ENCODE assay signal across 8 cellular contexts in the genomic region with DNA sequence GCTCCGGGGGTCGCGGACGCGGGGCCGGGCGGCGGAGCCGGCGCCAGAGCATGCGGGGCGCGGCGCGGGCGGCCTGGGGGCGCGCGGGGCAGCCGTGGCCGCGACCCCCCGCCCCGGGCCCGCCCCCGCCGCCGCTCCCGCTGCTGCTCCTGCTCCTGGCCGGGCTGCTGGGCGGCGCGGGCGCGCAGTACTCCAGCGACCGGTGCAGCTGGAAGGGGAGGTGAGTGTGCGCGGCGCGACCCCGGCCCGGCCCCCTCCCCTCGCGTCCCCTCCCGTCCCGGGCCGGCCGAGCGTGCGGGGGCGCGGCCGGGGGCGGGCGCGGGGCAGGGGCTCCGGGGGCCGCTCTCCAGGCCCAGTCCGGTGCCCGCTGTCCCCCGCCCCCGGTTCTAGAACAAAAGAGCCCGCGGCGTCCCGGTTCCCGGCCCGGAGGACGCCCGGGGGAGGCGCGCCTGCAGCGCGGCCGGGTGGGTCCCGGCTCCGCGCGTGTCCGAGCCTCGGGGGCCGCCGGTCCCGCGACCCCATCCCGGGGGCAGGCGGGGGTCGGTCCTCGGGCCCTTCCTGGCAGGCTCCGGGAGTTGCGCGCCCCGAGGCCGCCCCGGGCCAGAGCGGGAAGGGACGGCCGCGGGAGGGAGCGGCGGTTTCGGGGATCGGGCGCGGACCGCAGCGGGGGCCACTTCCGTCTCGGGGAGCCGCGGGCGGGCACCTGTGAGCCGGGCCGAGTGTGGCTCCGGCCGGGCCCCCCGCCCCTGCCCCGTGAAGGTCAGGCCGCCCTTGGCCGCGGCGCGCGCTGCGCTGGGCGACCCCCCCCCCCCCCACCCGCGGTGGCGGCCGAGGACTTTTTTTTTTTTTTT. TPM values are rescaled to one million over a fixed set of nuclear protein-coding genes. Genes with fewer than 3 reads are reported as not detected.
DNase-seq lines count a peak whose midpoint lies in the region; ATAC-seq and TF ChIP-seq lines count a peak whose summit lies in the region.

No MANE protein-coding gene starts in this region.

- no peaks in the 10 kb centered on the region for H3K36me3 ChIP-seq in mammary epithelial cell (ENCODE audit: insufficient read depth, low read length)
- peaks cover 0 to under 1% of the 10 kb centered on the region in 2 donors for H3K36me3 ChIP-seq in mucosa of rectum (ENCODE audit: control insufficient read depth in 2 of 2, insufficient read depth in 2 of 2, low read length in 2 of 2)

- no peak overlapping the region for H3K27ac ChIP-seq in mammary epithelial cell (ENCODE audit: insufficient read depth, low read depth, low read length)
- peak overlapping the region; percentile 89 to 92 for H3K27ac ChIP-seq in mucosa of rectum (ENCODE audit: low read depth in 2 of 2, low read length in 2 of 2)

- WGBS in mammary epithelial cell (ENCODE audit: low coverage, missing lambda C conversion rate): 6% methylated on average over 7 of the region's 131 CpGs

- peak overlapping the region; percentile 39 for H2AFZ ChIP-seq in mammary epithelial cell (ENCODE audit: low read depth, low read length)

- BruUV-seq in mammary epithelial cell (replicated peaks; lab: Mats Ljungman, UMichigan): no TSS peak

- no peak for TF ChIP-seq CTCF in mammary epithelial cell (conservative IDR thresholded peaks at IDR 0.05 in 1 of 2, IDR thresholded peaks at IDR 0.05 in 1 of 2; ENCODE audit: extremely low read depth in 1 of 2, insufficient read depth in 1 of 2, low read depth in 1 of 2, low read length in 2 of 2)

- ATAC-seq in HG02885 (IDR thresholded peaks at IDR 0.05; ENCODE audit: poor library complexity, unreplicated experiment): peak; percentile 12

- no peaks in the 10 kb centered on the region for H3K9me3 ChIP-seq in mammary epithelial cell (replicated peaks; ENCODE audit: insufficient read depth, low read length)
- H3K9me3 ChIP-seq in mucosa of rectum (ENCODE audit: control insufficient read depth in 2 of 2, low read length in 2 of 2): no peaks in the 10 kb centered on the region

- H3K4me3 ChIP-seq in mammary epithelial cell (replicated peaks in 1 of 3; ENCODE audit: insufficient read depth in 1 of 3, low read depth in 2 of 3, low read length in 3 of 3) (peak overlapping the region in 2 of 3 experiments; percentile 41 to 47), mucosa of rectum (ENCODE audit: low read length in 2 of 2) (peak overlapping the region; percentile 31 to 75)

- H3K9ac ChIP-seq in mammary epithelial cell (ENCODE audit: insufficient read depth, low read length) (no peak overlapping the region), mucosa of rectum (ENCODE audit: low read depth in 1 of 2, low read length in 2 of 2) (peak overlapping the region; percentile 14 to 89)

- H3K4me1 ChIP-seq in mammary epithelial cell (ENCODE audit: insufficient read depth, low read length): peaks cover 20% of the 10 kb centered on the region
- H3K4me1 ChIP-seq in mucosa of rectum (ENCODE audit: control insufficient read depth in 2 of 2, insufficient read depth in 2 of 2, low read length in 2 of 2): peaks cover 45% of the 10 kb centered on the region in 2 donors

- intact Hi-C loops in mammary epithelial cell (cut with micrococcal nuclease): loop anchor here (5.0 kb wide), 1 partner anchor 203 kb away; no protein-coding TSS in a partner anchor

- H3K4me2 ChIP-seq in mammary epithelial cell (ENCODE audit: insufficient read depth, low read depth, low read length): peak overlapping the region; percentile 86

- CTCF ChIA-PET in mammary epithelial cell (lab: Charles Lee; ENCODE audit: low non-redundant PET): interaction anchor here (0.6 kb wide), 1 partner anchor 45 kb away, joined by 6 read pairs; no protein-coding TSS in a partner anchor

- dilution Hi-C loops in mammary epithelial cell (cut with HindIII; ENCODE audit: low sequenced_read_pairs): no loop called here

- H3K27me3 ChIP-seq in mammary epithelial cell (ENCODE audit: insufficient read depth, low read length): peaks cover 16% of the 10 kb centered on the region
- H3K27me3 ChIP-seq in mucosa of rectum (ENCODE audit: control insufficient read depth in 2 of 2, insufficient read depth in 2 of 2, low read length in 2 of 2): peaks cover 6 to 15% of the 10 kb centered on the region in 2 donors

- H4K20me1 ChIP-seq in mammary epithelial cell (ENCODE audit: insufficient read depth, low read length): no peaks in the 10 kb centered on the region

- no peaks in the 10 kb centered on the region for H3K79me2 ChIP-seq in mammary epithelial cell (ENCODE audit: insufficient read depth, low read length)

- peak; percentile 38 for DNase-seq in CD1c-positive myeloid dendritic cell (ENCODE audit: extremely low spot score)
- DNase-seq in mammary epithelial cell: no peak
- no peak for DNase-seq in NCI-H2107 (lab: John Stamatoyannopoulos, UW)
- no peak for DNase-seq in NCI-H526 treated with DMSO at 0.1 percent for 48 hours (lab: John Stamatoyannopoulos, UW)
- DNase-seq in central memory CD4-positive, alpha-beta T cell: no peak
- DNase-seq in NCI-H1417 treated with DMSO at 0.1 percent for 48 hours (lab: John Stamatoyannopoulos, UW): no peak

- in situ Hi-C loops in mammary epithelial cell (cut with MboI; ENCODE audit: low sequenced_read_pairs in 2 of 2): no loop called here

RNA-seq across cellular contexts. Expression of a gene that starts 0.6 kb away (rescaled TPM):
- 1 to 10 TPM; 2.5 to 9.6 TPM for total RNA-seq in mammary epithelial cell
- polyA plus RNA-seq in mammary epithelial cell: 4.7 TPM
- 1.1 TPM for polyA minus RNA-seq in mammary epithelial cell
